Comparison of ENCODE assay signal across 8 cellular contexts in the genomic region with DNA sequence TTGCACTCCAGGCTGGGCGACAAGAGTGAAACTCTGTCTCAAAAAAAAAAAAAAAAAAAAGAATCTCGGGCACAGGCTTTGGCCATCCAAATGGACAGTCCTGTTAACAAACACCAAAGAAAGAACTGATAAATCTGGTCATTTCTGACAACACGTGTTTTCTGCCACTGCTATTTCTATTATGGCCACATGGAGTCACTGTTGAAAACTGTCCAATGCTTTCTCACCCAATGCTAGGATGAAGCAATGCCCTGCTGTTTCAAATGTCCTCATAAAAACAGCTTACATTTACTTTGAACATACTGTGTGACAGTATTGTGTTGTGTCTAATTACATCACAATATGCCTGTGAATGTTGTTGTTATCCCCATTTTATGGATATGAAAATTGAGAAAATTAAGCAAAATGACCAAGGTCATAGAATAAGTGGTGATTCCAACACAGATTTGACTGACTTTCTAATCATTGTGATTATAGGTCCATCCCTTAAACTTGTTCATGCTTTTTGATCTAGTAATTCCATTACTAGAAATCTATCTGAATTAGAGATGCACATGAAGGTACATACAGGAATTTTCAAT. TPM values are rescaled to one million over a fixed set of nuclear protein-coding genes. Genes with fewer than 3 reads are reported as not detected.
DNase-seq lines count a peak whose midpoint lies in the region; ATAC-seq and TF ChIP-seq lines count a peak whose summit lies in the region.

No MANE protein-coding gene starts in this region.

- H2AFZ ChIP-seq in SU-DHL-6 (ENCODE audit: low read depth, low read length, severe bottlenecking) (no peak overlapping the region), fibroblast of lung (ENCODE audit: low read length) (no peak overlapping the region)

- H4K20me1 ChIP-seq in SU-DHL-6 (ENCODE audit: low read depth, low read length) (no peaks in the 10 kb centered on the region), fibroblast of lung (ENCODE audit: control insufficient read depth, extremely low read depth, insufficient read depth, low read length) (no peaks in the 10 kb centered on the region)

- no peak overlapping the region for H3K4me2 ChIP-seq in SU-DHL-6 (ENCODE audit: low read depth, low read length, poor library complexity, severe bottlenecking)
- H3K4me2 ChIP-seq in fibroblast of lung (ENCODE audit: extremely low read depth, insufficient read depth, low read length), result no peak overlapping the region

- H3F3A ChIP-seq in SU-DHL-6 (ENCODE audit: insufficient read depth), result no peaks in the 10 kb centered on the region

- peak; percentile 43 for DNase-seq in activated naive CD4-positive, alpha-beta T cell treated with anti-CD3 and anti-CD28 coated beads for 36 hours
- no peak for DNase-seq in activated naive CD4-positive, alpha-beta T cell (lab: John Stamatoyannopoulos, UW)
- DNase-seq in fibroblast of lung (ENCODE audit: low read depth in 2 of 2), result peak; percentile 47 to 84

- TF ChIP-seq CTCF in SU-DHL-6 (IDR thresholded peaks at IDR 0.05; ENCODE audit: insufficient read depth, low read length, poor library complexity, severe bottlenecking) (peak; percentile 55), fibroblast of lung (conservative IDR thresholded peaks at IDR 0.05 in 1 of 2, IDR thresholded peaks at IDR 0.05 in 1 of 2; ENCODE audit: low read depth in 1 of 2, low read length in 2 of 2) (peak; percentile 78 to 91), neutrophil (IDR thresholded peaks at IDR 0.05) (peak; percentile 89)

- H3K4me1 ChIP-seq in fibroblast of lung (ENCODE audit: control insufficient read depth, extremely low read depth, insufficient read depth, low read length), result no peaks in the 10 kb centered on the region
- H3K4me1 ChIP-seq in neutrophil (ENCODE audit: control insufficient read depth in 1 of 2, insufficient read depth in 1 of 2, low read depth in 1 of 2, low read length in 1 of 2), result peaks cover 41 to 54% of the 10 kb centered on the region in 2 experiments

- no peaks in the 10 kb centered on the region for H3K9me2 ChIP-seq in SU-DHL-6 (replicated peaks; ENCODE audit: insufficient read depth, low read length)

- H3K27me3 ChIP-seq in SU-DHL-6 (ENCODE audit: low read length) (no peaks in the 10 kb centered on the region), fibroblast of lung (ENCODE audit: control insufficient read depth, insufficient read depth, low read length) (no peaks in the 10 kb centered on the region), neutrophil (no peaks in the 10 kb centered on the region)

- H3K27ac ChIP-seq in SU-DHL-6 (ENCODE audit: low read depth, low read length) (no peak overlapping the region), fibroblast of lung (ENCODE audit: insufficient read depth, low read length) (no peak overlapping the region), neutrophil (peak overlapping the region; percentile 61)

- no peaks in the 10 kb centered on the region for H3K36me3 Mint-ChIP-seq in activated naive CD4-positive, alpha-beta T cell treated with anti-CD3 and anti-CD28 coated beads for 36 hours (ENCODE audit: low read depth)

- H3K36me3 ChIP-seq in SU-DHL-6 (ENCODE audit: low read length) (no peaks in the 10 kb centered on the region), fibroblast of lung (ENCODE audit: control insufficient read depth, insufficient read depth, low read length) (no peaks in the 10 kb centered on the region), neutrophil (no peaks in the 10 kb centered on the region)

- no peaks in the 10 kb centered on the region for H3K9me3 ChIP-seq in SU-DHL-6 (ENCODE audit: insufficient read depth, low read length)
- H3K9me3 ChIP-seq in fibroblast of lung (ENCODE audit: control insufficient read depth, insufficient read depth, low read depth, low read length), result no peaks in the 10 kb centered on the region
- H3K9me3 ChIP-seq in neutrophil, result no peaks in the 10 kb centered on the region

- intact Hi-C loops in activated naive CD4-positive, alpha-beta T cell treated with anti-CD3 and anti-CD28 coated beads for 36 hours (cut with micrococcal nuclease), result loop anchor here (1.0 kb wide), 3 partner anchors 22 to 177 kb away; no protein-coding TSS in a partner anchor

- peak; percentile 51 for ATAC-seq in HG03342 (IDR thresholded peaks at IDR 0.05; ENCODE audit: unreplicated experiment)
- ATAC-seq in GM18861 (IDR thresholded peaks at IDR 0.05; ENCODE audit: unreplicated experiment), result no peak
- ATAC-seq in GM18873 (IDR thresholded peaks at IDR 0.05; ENCODE audit: low FRiP score, unreplicated experiment), result no peak

- H3K9ac ChIP-seq in SU-DHL-6 (ENCODE audit: low read length) (no peak overlapping the region), fibroblast of lung (ENCODE audit: insufficient read depth, low read length) (no peak overlapping the region)

- no peak overlapping the region for H3K27ac Mint-ChIP-seq in activated naive CD4-positive, alpha-beta T cell treated with anti-CD3 and anti-CD28 coated beads for 36 hours

- peaks cover 15% of the 10 kb centered on the region for H3K4me1 Mint-ChIP-seq in activated naive CD4-positive, alpha-beta T cell treated with anti-CD3 and anti-CD28 coated beads for 36 hours (ENCODE audit: low read depth)

- CTCF ChIA-PET in activated naive CD4-positive, alpha-beta T cell treated with anti-CD3 and anti-CD28 coated beads for 36 hours (lab: Charles Lee), result interaction anchor here (0.6 to 8.2 kb wide), 13 partner anchors 9 to 195 kb away, joined by 3 to 73 read pairs (median 4); a partner anchor contains a TSS

- H3K9me3 Mint-ChIP-seq in activated naive CD4-positive, alpha-beta T cell treated with anti-CD3 and anti-CD28 coated beads for 36 hours, result no peaks in the 10 kb centered on the region

- no peak overlapping the region for H3K4me3 Mint-ChIP-seq in activated naive CD4-positive, alpha-beta T cell treated with anti-CD3 and anti-CD28 coated beads for 36 hours

- H3K79me2 ChIP-seq in SU-DHL-6 (ENCODE audit: insufficient read depth, low read length) (no peaks in the 10 kb centered on the region), fibroblast of lung (ENCODE audit: control insufficient read depth, insufficient read depth, low read length) (no peaks in the 10 kb centered on the region)

- H3K4me3 ChIP-seq in SU-DHL-6 (ENCODE audit: insufficient read depth, low read length, poor library complexity, severe bottlenecking) (no peak overlapping the region), fibroblast of lung (replicated peaks in 1 of 4; ENCODE audit: control extremely low read depth in 1 of 4, insufficient read depth in 1 of 4, low read depth in 3 of 4, low read length in 4 of 4) (no peak overlapping the region), neutrophil (ENCODE audit: low read depth in 1 of 2, low read length in 1 of 2) (no peak overlapping the region)

- H3K27me3 Mint-ChIP-seq in activated naive CD4-positive, alpha-beta T cell treated with anti-CD3 and anti-CD28 coated beads for 36 hours (ENCODE audit: low read depth), result no peaks in the 10 kb centered on the region

RNA-seq across cellular contexts. Expression of a gene that starts 19.9 kb away (rescaled TPM):
- total RNA-seq in activated naive CD4-positive, alpha-beta T cell treated with anti-CD3 and anti-CD28 coated beads for 36 hours, result 10 to 100 TPM; 13.6 to 14.5 TPM
- total RNA-seq in fibroblast of lung, result 15.7 and 20.0 TPM in 2 replicates
- polyA plus RNA-seq in fibroblast of lung, result 16.9 and 52.6 TPM in 2 replicates
- polyA plus RNA-seq in fibroblast of lung (2012), result 10.4 and 26.6 TPM in 2 replicates
- polyA minus RNA-seq in fibroblast of lung (ENCODE audit: low replicate concordance), result 9.6 and 20.6 TPM in 2 replicates

Comparison
In these comparisons a context has a peak if more than half of its experiments do, and no peak if none do; other contexts are left out.
1. DNase-seq: peak in activated naive CD4-positive, alpha-beta T cell treated with anti-CD3 and anti-CD28 coated beads for 36 hours (single experiment) and fibroblast of lung (2 of 2); none in activated naive CD4-positive, alpha-beta T cell (0 of 4).
2. Peak in every context shown above with its lines, with median percentiles within 50 percentile points of each other: CTCF ChIP-seq.